Comparison of ENCODE assay signal across 1 cellular context in genomic region chr9:112447283-112447761, GRCh38.
TF ChIP-seq lines count a peak whose summit lies in the region.

No MANE protein-coding gene starts in this region.

TF ChIP-seq in WTC11, 78 proteins besides CTCF, POLR2A, EP300 and RAD21 (continued from another document):
- TF ChIP-seq ZNF671 (CRISPR knock-in tag; IDR thresholded peaks at IDR 0.05) (no peak), PRRX2 (CRISPR knock-in tag; IDR thresholded peaks at IDR 0.05) (no peak), JAZF1 (CRISPR knock-in tag; IDR thresholded peaks at IDR 0.05) (no peak), NFYB (CRISPR knock-in tag; conservative IDR thresholded peaks at IDR 0.05; ENCODE audit: low read depth) (no peak), NR3C1 (CRISPR knock-in tag; conservative IDR thresholded peaks at IDR 0.05; ENCODE audit: low read depth) (no peak), ZMAT4 (CRISPR knock-in tag; IDR thresholded peaks at IDR 0.05) (no peak), NR1H2 (CRISPR knock-in tag; IDR thresholded peaks at IDR 0.05) (no peak), ATF6 (CRISPR knock-in tag; IDR thresholded peaks at IDR 0.05) (no peak), RORB (CRISPR knock-in tag; IDR thresholded peaks at IDR 0.05) (no peak), CBFB (CRISPR knock-in tag; IDR thresholded peaks at IDR 0.05; ENCODE audit: low read depth) (no peak)
